ENCODE assay signal across 7 cellular contexts in the genomic region with DNA sequence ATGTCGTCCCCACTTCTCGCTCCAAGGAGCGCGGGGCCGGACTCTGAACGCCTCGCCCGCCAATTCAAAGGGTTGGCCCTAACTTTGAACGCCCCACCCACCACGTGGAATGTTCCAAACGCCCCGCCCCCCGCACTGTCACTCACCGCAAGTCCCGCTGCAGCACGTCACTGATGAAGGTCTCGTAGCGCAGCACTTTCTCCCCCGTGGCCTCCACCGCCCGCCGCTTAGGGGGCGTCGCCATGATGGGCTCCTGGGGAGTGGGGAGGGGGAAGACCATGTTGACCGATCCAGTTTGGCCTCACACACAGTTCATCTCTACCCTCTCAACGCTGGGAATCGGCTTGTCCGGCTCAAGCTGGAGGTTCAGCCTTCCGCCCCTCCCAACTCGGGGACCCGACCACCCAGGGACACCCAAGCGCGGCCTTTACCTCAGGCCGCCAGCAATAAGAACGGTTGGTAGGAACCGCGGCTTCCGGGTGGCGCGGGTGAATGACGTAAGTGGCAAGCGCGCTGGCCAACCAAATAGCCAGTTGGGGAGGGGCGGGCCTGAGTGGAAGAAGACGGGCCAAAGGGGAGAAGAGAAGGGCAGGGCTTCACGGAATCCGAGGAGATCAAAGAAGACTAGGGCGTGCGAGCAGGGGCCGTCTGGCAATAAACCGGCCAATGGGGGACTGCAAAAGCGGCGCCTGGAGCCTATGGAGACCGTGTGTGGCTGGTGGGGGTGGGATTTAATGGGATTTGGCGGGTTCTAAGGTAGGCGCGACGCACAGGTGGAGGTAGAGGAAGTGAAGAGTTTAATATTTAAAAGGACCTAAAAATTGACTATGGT.
DNase-seq lines count a peak whose midpoint lies in the region; ATAC-seq and TF ChIP-seq lines count a peak whose summit lies in the region.

A gene with protein sequence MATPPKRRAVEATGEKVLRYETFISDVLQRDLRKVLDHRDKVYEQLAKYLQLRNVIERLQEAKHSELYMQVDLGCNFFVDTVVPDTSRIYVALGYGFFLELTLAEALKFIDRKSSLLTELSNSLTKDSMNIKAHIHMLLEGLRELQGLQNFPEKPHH (minus strand): TSS at position 497 of the 832 bp plus-strand sequence. CDS start 253 bp downstream, at position 244.

- peak; percentile 80 for TF ChIP-seq POLR2A in GM18505 (IDR thresholded peaks at IDR 0.05; ENCODE audit: borderline replicate concordance, extremely low read depth, insufficient read depth, insufficient read length)

- peak; percentile 93 to 94 for DNase-seq in NCI-H2081 (lab: John Stamatoyannopoulos, UW)
- peak; percentile 84 for DNase-seq in T1000 (lab: John Stamatoyannopoulos, UW)
- DNase-seq in astrocyte of the hippocampus (ENCODE audit: low read depth, low spot score) = peak; percentile 96
- DNase-seq in hepatic stellate cell (ENCODE audit: low spot score) = peak; percentile 69
- peak; percentile 93 for DNase-seq in retina

- peak; percentile 76 for ATAC-seq in GM18505 (IDR thresholded peaks at IDR 0.05; ENCODE audit: unreplicated experiment)
- peak; percentile 81 for ATAC-seq in HG02981 (IDR thresholded peaks at IDR 0.05; ENCODE audit: unreplicated experiment)

Comparison
In these comparisons a context has a peak if more than half of its experiments do, and no peak if none do; other contexts are left out.
1. Peak in every context shown above with its lines: DNase-seq and ATAC-seq.